10 cellular contexts compared by ENCODE assay signal in the genomic region with DNA sequence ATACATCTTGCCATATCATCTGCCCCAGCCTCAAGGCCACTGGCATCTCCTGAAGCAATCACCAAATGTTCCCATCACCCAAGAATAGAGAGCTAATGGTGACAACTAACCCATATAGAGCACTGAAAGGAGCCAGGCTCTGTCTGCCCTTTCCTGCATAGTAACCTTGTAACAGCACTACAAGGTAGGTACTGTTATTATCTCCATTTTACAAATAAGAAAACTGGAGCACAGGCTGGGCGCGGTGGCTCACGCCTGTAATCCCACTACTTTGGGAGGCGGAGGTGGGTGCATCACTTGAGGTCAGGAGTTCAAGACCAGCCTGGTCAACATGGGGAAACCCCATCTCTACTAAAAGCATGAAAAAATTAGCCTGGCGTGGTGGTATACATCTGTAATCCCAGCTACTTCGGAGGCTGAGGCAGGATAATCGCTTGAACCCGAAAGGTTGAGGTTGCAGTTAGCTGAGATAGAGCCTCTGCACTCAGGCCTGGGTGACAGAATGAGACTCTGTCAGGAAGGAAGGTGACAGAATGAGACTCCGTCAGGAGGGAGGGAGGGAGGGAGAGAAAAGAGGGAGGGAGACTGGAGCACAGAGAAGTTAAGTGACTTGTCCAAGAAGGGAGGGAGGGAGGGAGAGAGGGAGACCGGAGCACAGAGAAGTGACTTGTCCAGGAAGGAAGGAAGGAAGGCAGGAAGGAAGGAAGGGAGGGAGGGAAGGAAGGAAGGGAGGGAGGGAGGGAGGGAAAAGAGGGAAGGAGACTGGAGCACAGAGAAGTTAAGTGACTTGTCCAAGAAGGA. TPM values are rescaled to one million over a fixed set of nuclear protein-coding genes. Genes with fewer than 3 reads are reported as not detected.
DNase-seq lines count a peak whose midpoint lies in the region; ATAC-seq and FAIRE-seq lines count a peak whose summit lies in the region.
"Had no signal": no experiment of that assay in that cellular context is flagged by ENCODE, and none has a peak within 500 bp of the region (broad histone marks: within the 10 kb centered on the region; RNA-seq: fewer than 3 reads in every experiment).

No MANE protein-coding gene starts in this region.

- H3K27ac ChIP-seq in epithelial cell of prostate = peak overlapping the region; percentile 88

- CTCF ChIA-PET in activated CD4-positive, alpha-beta T cell treated with anti-CD3 and anti-CD28 coated beads for 36 hours (lab: Charles Lee) = interaction anchor here (0.6 kb wide), 1 partner anchor 1336 kb away, joined by 4 read pairs; no protein-coding TSS in a partner anchor

- no peak for ATAC-seq in activated CD4-positive, alpha-beta T cell treated with anti-CD3 and anti-CD28 coated beads for 36 hours
- ATAC-seq in stimulated activated naive B cell treated with anti-CD40 and anti-IgM and Interleukin-4, amounts not matched to agents 10 μg/mL and 1 μg/mL and 100 μg/mL, for 72 hours (replicated peaks) = no peak
- ATAC-seq: left lung had no signal

- H3K9me3 Mint-ChIP-seq in activated CD4-positive, alpha-beta T cell treated with anti-CD3 and anti-CD28 coated beads for 36 hours (ENCODE audit: low read depth) = no peaks in the 10 kb centered on the region
- H3K9me3 Mint-ChIP-seq in stimulated activated naive B cell treated with anti-CD40 and anti-IgM and Interleukin-4, amounts not matched to agents 10 μg/mL and 1 μg/mL and 100 μg/mL, for 72 hours = no peaks in the 10 kb centered on the region

- peaks cover 21% of the 10 kb centered on the region for H3K36me3 Mint-ChIP-seq in activated CD4-positive, alpha-beta T cell treated with anti-CD3 and anti-CD28 coated beads for 36 hours (ENCODE audit: low read depth)
- H3K36me3 Mint-ChIP-seq in stimulated activated naive B cell treated with anti-CD40 and anti-IgM and Interleukin-4, amounts not matched to agents 10 μg/mL and 1 μg/mL and 100 μg/mL, for 72 hours = peaks cover 6 to 24% of the 10 kb centered on the region in 2 donors

- peak overlapping the region; percentile 38 for H3K27ac Mint-ChIP-seq in activated CD4-positive, alpha-beta T cell treated with anti-CD3 and anti-CD28 coated beads for 36 hours
- peak overlapping the region; percentile 59 for H3K27ac Mint-ChIP-seq in stimulated activated naive B cell treated with anti-CD40 and anti-IgM and Interleukin-4, amounts not matched to agents 10 μg/mL and 1 μg/mL and 100 μg/mL, for 72 hours

- no peak for FAIRE-seq in RCC 7860 (lab: Jason Lieb, UNC)

- H3K4me1 Mint-ChIP-seq in activated CD4-positive, alpha-beta T cell treated with anti-CD3 and anti-CD28 coated beads for 36 hours = peaks cover 31% of the 10 kb centered on the region
- H3K4me1 Mint-ChIP-seq in stimulated activated naive B cell treated with anti-CD40 and anti-IgM and Interleukin-4, amounts not matched to agents 10 μg/mL and 1 μg/mL and 100 μg/mL, for 72 hours = peaks cover 21 to 38% of the 10 kb centered on the region in 2 donors

- DNase-seq in activated CD4-positive, alpha-beta T cell treated with anti-CD3 and anti-CD28 coated beads for 36 hours = no peak
- DNase-seq in activated CD4-positive, alpha-beta T cell treated with anti-CD3 and anti-CD28 coated beads, Interleukin-2, amount 50 U/mL, for 4 hours = no peak
- DNase-seq in RCC 7860 (ENCODE audit: low spot score) (peak; percentile 50), epithelial cell of prostate (ENCODE audit: low read depth, low spot score) (no peak), NCI-H187 (lab: John Stamatoyannopoulos, UW) (no peak), HT-29 (ENCODE audit: low spot score) (no peak), cardiac septum (ENCODE audit: low spot score) (no peak)
- DNase-seq in stimulated activated naive B cell treated with anti-CD40 and anti-IgM and Interleukin-4, amounts not matched to agents 10 μg/mL and 1 μg/mL and 100 μg/mL, for 72 hours = no peak
- DNase-seq: left lung, NCI-H2029 treated with DMSO at 0.1 percent for 48 hours had no signal

- intact Hi-C loops in activated CD4-positive, alpha-beta T cell treated with anti-CD3 and anti-CD28 coated beads for 36 hours (cut with DNase I, micrococcal nuclease) = loop anchor here (5.0 kb wide), 3 partner anchors 59 to 366 kb away; partner anchors contain the start of genes ACAT1 (in 1 of the 2), ATM (in 1 of the 2) and NPAT (in 1 of the 2)
- intact Hi-C loops in cardiac septum (cut with DNase I) = no loop called here

- POLR2A ChIA-PET in activated CD4-positive, alpha-beta T cell treated with anti-CD3 and anti-CD28 coated beads for 36 hours (lab: Charles Lee) = no interaction called here

- H3K4me3 Mint-ChIP-seq in activated CD4-positive, alpha-beta T cell treated with anti-CD3 and anti-CD28 coated beads for 36 hours = peak overlapping the region; percentile 92
- peak overlapping the region; percentile 44 to 56 for H3K4me3 Mint-ChIP-seq in stimulated activated naive B cell treated with anti-CD40 and anti-IgM and Interleukin-4, amounts not matched to agents 10 μg/mL and 1 μg/mL and 100 μg/mL, for 72 hours

- H3K27me3 Mint-ChIP-seq in activated CD4-positive, alpha-beta T cell treated with anti-CD3 and anti-CD28 coated beads for 36 hours = no peaks in the 10 kb centered on the region
- no peaks in the 10 kb centered on the region for H3K27me3 Mint-ChIP-seq in stimulated activated naive B cell treated with anti-CD40 and anti-IgM and Interleukin-4, amounts not matched to agents 10 μg/mL and 1 μg/mL and 100 μg/mL, for 72 hours

RNA-seq across cellular contexts. Expression of gene SLC35F2, which starts 2.2 kb away (rescaled TPM):
- total RNA-seq in activated CD4-positive, alpha-beta T cell treated with anti-CD3 and anti-CD28 coated beads for 36 hours = 10 to 100 TPM; 24.5 to 25.5 TPM
- total RNA-seq in HT-29 (2014; rRNA removed; shearing (Covaris generic)) = 74.5 and 74.8 TPM in 2 replicates
- total RNA-seq in cardiac septum = 1.5 TPM

Comparison
In these comparisons a context has a peak if more than half of its experiments do, and no peak if none do; other contexts are left out.
1. RNA of gene SLC35F2, which starts 2.2 kb away (total RNA-seq): 74.5 to 74.8 TPM in HT-29 and 24.5 to 25.5 TPM in activated CD4-positive, alpha-beta T cell treated with anti-CD3 and anti-CD28 coated beads for 36 hours; 1.5 TPM in cardiac septum (single experiment); every median in the first group is over 10 times any median in the second.